In the genomic region with DNA sequence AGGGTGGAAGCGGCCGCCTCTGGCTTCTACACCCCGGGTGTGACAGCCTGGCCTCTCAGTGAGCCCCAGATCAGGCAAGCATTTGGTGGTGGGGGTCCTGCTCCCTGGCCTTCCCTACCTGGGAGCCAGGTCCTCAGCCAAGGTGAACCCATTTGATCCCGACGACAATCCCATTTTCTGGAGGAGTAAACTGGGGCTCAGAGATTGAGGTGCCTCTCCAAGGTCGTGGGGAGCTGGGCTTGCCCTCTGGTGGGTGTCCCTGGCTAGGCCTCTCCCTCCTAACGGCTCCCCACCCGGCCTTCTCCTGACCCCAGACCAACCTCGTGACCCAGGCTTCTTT, we compare ENCODE assay signal across 10 cellular contexts. TPM values are rescaled to one million over a fixed set of nuclear protein-coding genes. Genes with fewer than 3 reads are reported as not detected.
DNase-seq lines count a peak whose midpoint lies in the region; ATAC-seq and TF ChIP-seq lines count a peak whose summit lies in the region.
"Had no signal": no experiment of that assay in that cellular context is flagged by ENCODE, and none has a peak within 500 bp of the region (broad histone marks: within the 10 kb centered on the region; RNA-seq: fewer than 3 reads in every experiment).

No MANE protein-coding gene starts in this region.

- H3K27ac Mint-ChIP-seq in activated naive CD8-positive, alpha-beta T cell = no peak overlapping the region
- no peak overlapping the region for H3K27ac Mint-ChIP-seq in activated naive CD8-positive, alpha-beta T cell treated with anti-CD3 and anti-CD28 coated beads, Interleukin-2, amount 50 U/mL, for 24 hours
- no peak overlapping the region for H3K27ac Mint-ChIP-seq in activated T-helper 2 cell treated with anti-CD3 and anti-CD28 coated beads, Interferon-gamma antibody, Interleukin-2, Interleukin-4, amounts not matched to agents 10 μg/mL and 5 μg/mL and 100 μg/mL, durations not matched to agents 14 hours and 24 hours and 36 hours

- H3K27me3 ChIP-seq in liver (ENCODE audit: control insufficient read depth in 4 of 4, insufficient read depth in 4 of 4, low read length in 3 of 4) (no peaks in the 10 kb centered on the region), tibial nerve (peaks cover 0 to 7% of the 10 kb centered on the region in 2 donors)

- H3K4me1 Mint-ChIP-seq in activated naive CD8-positive, alpha-beta T cell (ENCODE audit: low read depth) = peaks cover 3% of the 10 kb centered on the region
- peaks cover 4% of the 10 kb centered on the region for H3K4me1 Mint-ChIP-seq in activated naive CD8-positive, alpha-beta T cell treated with anti-CD3 and anti-CD28 coated beads, Interleukin-2, amount 50 U/mL, for 24 hours
- peaks cover 4% of the 10 kb centered on the region for H3K4me1 Mint-ChIP-seq in activated T-helper 2 cell treated with anti-CD3 and anti-CD28 coated beads, Interferon-gamma antibody, Interleukin-2, Interleukin-4, amounts not matched to agents 10 μg/mL and 5 μg/mL and 100 μg/mL, durations not matched to agents 14 hours and 24 hours and 36 hours (ENCODE audit: low read depth)

- H3K9me3 ChIP-seq in liver (ENCODE audit: control insufficient read depth in 4 of 4, low read length in 3 of 4) (no peaks in the 10 kb centered on the region), tibial nerve (peaks cover 0 to 3% (median 0%) of the 10 kb centered on the region in 4 donors)

- no peaks in the 10 kb centered on the region for H3K9me3 Mint-ChIP-seq in activated naive CD8-positive, alpha-beta T cell (ENCODE audit: low read depth)
- no peaks in the 10 kb centered on the region for H3K9me3 Mint-ChIP-seq in activated naive CD8-positive, alpha-beta T cell treated with anti-CD3 and anti-CD28 coated beads, Interleukin-2, amount 50 U/mL, for 24 hours
- no peaks in the 10 kb centered on the region for H3K9me3 Mint-ChIP-seq in activated T-helper 2 cell treated with anti-CD3 and anti-CD28 coated beads, Interferon-gamma antibody, Interleukin-2, Interleukin-4, amounts not matched to agents 10 μg/mL and 5 μg/mL and 100 μg/mL, durations not matched to agents 14 hours and 24 hours and 36 hours

- H3K36me3 Mint-ChIP-seq in activated naive CD8-positive, alpha-beta T cell = no peaks in the 10 kb centered on the region
- no peaks in the 10 kb centered on the region for H3K36me3 Mint-ChIP-seq in activated naive CD8-positive, alpha-beta T cell treated with anti-CD3 and anti-CD28 coated beads, Interleukin-2, amount 50 U/mL, for 24 hours (ENCODE audit: low read depth)
- H3K36me3 Mint-ChIP-seq in activated T-helper 2 cell treated with anti-CD3 and anti-CD28 coated beads, Interferon-gamma antibody, Interleukin-2, Interleukin-4, amounts not matched to agents 10 μg/mL and 5 μg/mL and 100 μg/mL, durations not matched to agents 14 hours and 24 hours and 36 hours (ENCODE audit: low read depth) = no peaks in the 10 kb centered on the region

- H3K27ac ChIP-seq in liver (ENCODE audit: low read depth in 1 of 2, low read length in 2 of 2) = no peak overlapping the region
- H3K27ac ChIP-seq in tibial nerve = peak overlapping the region in 2 of 4 donors; percentile 14 to 74

- no peak for TF ChIP-seq POLR2A in tibial nerve (IDR thresholded peaks at IDR 0.05)

- TF ChIP-seq CTCF in liver (IDR thresholded peaks at IDR 0.05; ENCODE audit: low read depth, low read length, missing input control) (no peak), tibial nerve (IDR thresholded peaks at IDR 0.05) (no peak)

- peaks cover 7 to 39% (median 20%) of the 10 kb centered on the region in 4 donors for H3K4me1 ChIP-seq in liver (ENCODE audit: control insufficient read depth in 4 of 4, insufficient read depth in 4 of 4, low read length in 3 of 4)
- peaks cover 0 to 30% (median 11%) of the 10 kb centered on the region in 4 donors for H3K4me1 ChIP-seq in tibial nerve

- H3K4me3 ChIP-seq in liver (ENCODE audit: low read depth in 1 of 3, low read length in 3 of 3) = peak overlapping the region in 2 of 3 donors; percentile 52 to 59
- H3K4me3 ChIP-seq in tibial nerve = peak overlapping the region; percentile 24 to 62 (median 45)

- H3K36me3 ChIP-seq in liver (ENCODE audit: control insufficient read depth in 4 of 4, insufficient read depth in 3 of 4, low read depth in 1 of 4, low read length in 3 of 4) = no peaks in the 10 kb centered on the region
- H3K36me3 ChIP-seq in tibial nerve = no peaks in the 10 kb centered on the region

- no peak for TF ChIP-seq EP300 in tibial nerve (IDR thresholded peaks at IDR 0.05)

- no peak for ATAC-seq in activated naive CD8-positive, alpha-beta T cell treated with anti-CD3 and anti-CD28 coated beads, Interleukin-2, amount 50 U/mL, for 24 hours
- ATAC-seq in HG03175 (IDR thresholded peaks at IDR 0.05; ENCODE audit: unreplicated experiment) = no peak

- intact Hi-C loops in activated T-helper 2 cell treated with anti-CD3 and anti-CD28 coated beads, Interferon-gamma antibody, Interleukin-2, Interleukin-4, amounts not matched to agents 10 μg/mL and 5 μg/mL and 100 μg/mL, durations not matched to agents 14 hours and 24 hours and 36 hours (cut with micrococcal nuclease) = loop anchor here (1.0 kb wide), 1 partner anchor 14 kb away; no protein-coding TSS in a partner anchor

- 49% methylated on average over 9 of the region's 9 CpGs for WGBS in liver
- 60 to 62% methylated on average over 8 to 9 of the region's 9 CpGs for WGBS in tibial nerve, 2 donors

- H3K27me3 Mint-ChIP-seq in activated naive CD8-positive, alpha-beta T cell = no peaks in the 10 kb centered on the region
- H3K27me3 Mint-ChIP-seq in activated naive CD8-positive, alpha-beta T cell treated with anti-CD3 and anti-CD28 coated beads, Interleukin-2, amount 50 U/mL, for 24 hours = peaks cover 6% of the 10 kb centered on the region
- H3K27me3 Mint-ChIP-seq in activated T-helper 2 cell treated with anti-CD3 and anti-CD28 coated beads, Interferon-gamma antibody, Interleukin-2, Interleukin-4, amounts not matched to agents 10 μg/mL and 5 μg/mL and 100 μg/mL, durations not matched to agents 14 hours and 24 hours and 36 hours (ENCODE audit: low read depth) = no peaks in the 10 kb centered on the region

- no peak for TF ChIP-seq RAD21 in liver (IDR thresholded peaks at IDR 0.05)

- DNase-seq in activated naive CD8-positive, alpha-beta T cell treated with anti-CD3 and anti-CD28 coated beads, Interleukin-2, amount 50 U/mL, for 24 hours = no peak
- no peak for DNase-seq in activated T-helper 2 cell treated with anti-CD3 and anti-CD28 coated beads, Interferon-gamma antibody, Interleukin-2, Interleukin-4, amounts not matched to agents 10 μg/mL and 5 μg/mL and 100 μg/mL, durations not matched to agents 14 hours and 24 hours and 36 hours (ENCODE audit: low spot score)
- DNase-seq in tibial nerve (ENCODE audit: low spot score in 2 of 2) (no peak), CD1c-positive myeloid dendritic cell (ENCODE audit: extremely low spot score) (no peak)
- no peak for DNase-seq in stimulated activated CD4-positive, alpha-beta T cell treated with anti-CD3 and anti-CD28 coated beads, Interleukin-4, amount 100 ng/mL, for 4 hours

- H3K4me3 Mint-ChIP-seq in activated naive CD8-positive, alpha-beta T cell = peak overlapping the region; percentile 7
- H3K4me3 Mint-ChIP-seq in activated naive CD8-positive, alpha-beta T cell treated with anti-CD3 and anti-CD28 coated beads, Interleukin-2, amount 50 U/mL, for 24 hours = no peak overlapping the region
- H3K4me3 Mint-ChIP-seq in activated T-helper 2 cell treated with anti-CD3 and anti-CD28 coated beads, Interferon-gamma antibody, Interleukin-2, Interleukin-4, amounts not matched to agents 10 μg/mL and 5 μg/mL and 100 μg/mL, durations not matched to agents 14 hours and 24 hours and 36 hours (ENCODE audit: low read depth) = peak overlapping the region; percentile 30

- H3K9ac ChIP-seq in liver (ENCODE audit: low read depth in 1 of 2, low read length in 2 of 2) = no peak overlapping the region

TF ChIP-seq in liver, 16 proteins besides CTCF, POLR2A, EP300 and RAD21 (continues in another document):
- TF ChIP-seq NR2F2 (IDR thresholded peaks at IDR 0.05) (no peak), JUND (IDR thresholded peaks at IDR 0.05) (no peak)
- TF ChIP-seq, protein P1, sequence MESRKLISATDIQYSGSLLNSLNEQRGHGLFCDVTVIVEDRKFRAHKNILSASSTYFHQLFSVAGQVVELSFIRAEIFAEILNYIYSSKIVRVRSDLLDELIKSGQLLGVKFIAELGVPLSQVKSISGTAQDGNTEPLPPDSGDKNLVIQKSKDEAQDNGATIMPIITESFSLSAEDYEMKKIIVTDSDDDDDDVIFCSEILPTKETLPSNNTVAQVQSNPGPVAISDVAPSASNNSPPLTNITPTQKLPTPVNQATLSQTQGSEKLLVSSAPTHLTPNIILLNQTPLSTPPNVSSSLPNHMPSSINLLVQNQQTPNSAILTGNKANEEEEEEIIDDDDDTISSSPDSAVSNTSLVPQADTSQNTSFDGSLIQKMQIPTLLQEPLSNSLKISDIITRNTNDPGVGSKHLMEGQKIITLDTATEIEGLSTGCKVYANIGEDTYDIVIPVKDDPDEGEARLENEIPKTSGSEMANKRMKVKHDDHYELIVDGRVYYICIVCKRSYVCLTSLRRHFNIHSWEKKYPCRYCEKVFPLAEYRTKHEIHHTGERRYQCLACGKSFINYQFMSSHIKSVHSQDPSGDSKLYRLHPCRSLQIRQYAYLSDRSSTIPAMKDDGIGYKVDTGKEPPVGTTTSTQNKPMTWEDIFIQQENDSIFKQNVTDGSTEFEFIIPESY (IDR thresholded peaks at IDR 0.05) = no peak
- TF ChIP-seq, protein P2, sequence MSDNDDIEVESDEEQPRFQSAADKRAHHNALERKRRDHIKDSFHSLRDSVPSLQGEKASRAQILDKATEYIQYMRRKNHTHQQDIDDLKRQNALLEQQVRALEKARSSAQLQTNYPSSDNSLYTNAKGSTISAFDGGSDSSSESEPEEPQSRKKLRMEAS (IDR thresholded peaks at IDR 0.05) = no peak

RNA-seq across cellular contexts. Expression of a gene that starts 2.7 kb away (rescaled TPM):
- not detected in 2 replicates for total RNA-seq in activated T-helper 2 cell treated with anti-CD3 and anti-CD28 coated beads, Interferon-gamma antibody, Interleukin-2, Interleukin-4, amounts not matched to agents 10 μg/mL and 5 μg/mL and 100 μg/mL, durations not matched to agents 14 hours and 24 hours and 36 hours
- 10 to 100 TPM; 46.8 to 77.8 TPM for total RNA-seq in liver
- polyA plus RNA-seq in liver = 10 to 100 TPM; 24.0 to 26.6 TPM
- total RNA-seq in tibial nerve = 1 to 10 TPM in 2 of 4 donors, under 1 TPM in 2; 0.63 to 2.1 (median 1.3) TPM
- total RNA-seq: lung microvascular endothelial cell had no signal

RNA-seq across cellular contexts. Expression of a gene that starts 7.8 kb away (rescaled TPM):
- not detected in 2 replicates for total RNA-seq in activated T-helper 2 cell treated with anti-CD3 and anti-CD28 coated beads, Interferon-gamma antibody, Interleukin-2, Interleukin-4, amounts not matched to agents 10 μg/mL and 5 μg/mL and 100 μg/mL, durations not matched to agents 14 hours and 24 hours and 36 hours
- total RNA-seq in liver = under 1 TPM in 1 of 2 donors, not detected in 1; 0.47 TPM
- polyA plus RNA-seq in liver = under 1 TPM in 1 of 2 donors, not detected in 1; 0.53 TPM
- not detected for total RNA-seq in tibial nerve
- total RNA-seq: LHCN-M2, lung microvascular endothelial cell had no signal

RNA-seq across cellular contexts. Expression of a gene that starts 31.4 kb away (rescaled TPM):
- total RNA-seq in activated T-helper 2 cell treated with anti-CD3 and anti-CD28 coated beads, Interferon-gamma antibody, Interleukin-2, Interleukin-4, amounts not matched to agents 10 μg/mL and 5 μg/mL and 100 μg/mL, durations not matched to agents 14 hours and 24 hours and 36 hours = 0.64 and 1.0 TPM in 2 replicates
- total RNA-seq in liver (10 to 100 TPM; 25.0 to 32.0 TPM), tibial nerve (10 to 100 TPM; 42.9 to 49.4 (median 47.8) TPM)
- 10 to 100 TPM in 1 of 2 donors, 1 to 10 TPM in 1; 8.9 to 19.8 TPM for polyA plus RNA-seq in liver

RNA-seq across cellular contexts. Expression of a gene that starts 34.5 kb away (rescaled TPM):
- 2.3 and 3.5 TPM in 2 replicates for total RNA-seq in activated T-helper 2 cell treated with anti-CD3 and anti-CD28 coated beads, Interferon-gamma antibody, Interleukin-2, Interleukin-4, amounts not matched to agents 10 μg/mL and 5 μg/mL and 100 μg/mL, durations not matched to agents 14 hours and 24 hours and 36 hours
- total RNA-seq in liver (10 to 100 TPM; 35.2 to 78.7 TPM), tibial nerve (100 to 1,000 TPM; 115 to 172 (median 134) TPM)
- polyA plus RNA-seq in liver = 10 to 100 TPM in 1 of 2 donors, 1 to 10 TPM in 1; 4.1 to 24.3 TPM

Comparison
In these comparisons a context has a peak if more than half of its experiments do, and no peak if none do; other contexts are left out.
1. RNA of a gene that starts 2.7 kb away (total RNA-seq): 46.8 to 77.8 TPM in liver; 0.63 to 2.1 TPM in tibial nerve and not detected in activated T-helper 2 cell treated with anti-CD3 and anti-CD28 coated beads, Interferon-gamma antibody, Interleukin-2, Interleukin-4, amounts not matched to agents 10 μg/mL and 5 μg/mL and 100 μg/mL, durations not matched to agents 14 hours and 24 hours and 36 hours; every median in the first group is over 10 times any median in the second.
2. RNA of a gene that starts 31.4 kb away (total RNA-seq): 42.9 to 49.4 TPM in tibial nerve and 25.0 to 32.0 TPM in liver; 0.64 to 1.0 TPM in activated T-helper 2 cell treated with anti-CD3 and anti-CD28 coated beads, Interferon-gamma antibody, Interleukin-2, Interleukin-4, amounts not matched to agents 10 μg/mL and 5 μg/mL and 100 μg/mL, durations not matched to agents 14 hours and 24 hours and 36 hours; every median in the first group is over 10 times any median in the second.